Comparison of ENCODE assay signal across 23 cellular contexts in the genomic region with DNA sequence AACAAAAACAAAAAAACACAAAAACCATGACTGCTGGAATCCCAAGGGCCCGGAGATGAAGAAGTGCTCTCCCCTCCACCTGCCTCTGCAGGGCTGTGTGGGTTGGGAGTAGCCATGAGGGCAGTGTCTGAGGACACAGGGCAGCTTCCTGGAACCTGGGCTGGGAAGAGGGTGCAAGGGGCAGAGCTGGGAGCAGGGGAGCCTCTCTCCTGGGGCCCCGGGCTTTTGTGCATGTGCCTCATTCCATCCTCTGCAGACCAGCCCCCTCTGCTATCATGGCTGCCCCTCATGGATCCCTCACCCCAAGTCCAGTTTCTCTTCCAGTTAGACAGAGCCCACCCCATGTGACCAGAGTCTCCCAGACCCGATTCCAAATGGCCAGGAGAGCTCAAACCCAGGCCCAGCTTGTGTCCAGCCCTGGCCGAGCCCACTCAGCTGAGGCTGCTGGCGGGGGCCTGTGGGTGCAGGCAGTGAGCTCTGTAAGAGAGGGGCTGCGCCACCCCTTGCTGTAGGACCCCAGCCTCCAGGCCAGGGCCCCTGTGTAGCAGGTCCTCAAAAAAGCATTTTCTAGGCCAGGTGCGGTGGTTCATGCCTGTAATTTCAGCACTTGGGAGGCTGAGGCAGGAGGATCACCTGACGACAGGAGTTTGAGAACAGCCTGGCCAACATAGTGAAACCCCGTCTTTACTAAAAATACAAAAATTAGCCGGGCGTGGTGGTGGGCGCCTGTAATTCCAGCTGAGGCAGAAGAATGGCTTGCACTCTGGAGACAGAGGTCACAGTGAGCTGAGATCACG. TPM values are rescaled to one million over a fixed set of nuclear protein-coding genes. Genes with fewer than 3 reads are reported as not detected.
DNase-seq lines count a peak whose midpoint lies in the region; ATAC-seq and TF ChIP-seq lines count a peak whose summit lies in the region.
"Had no signal": no experiment of that assay in that cellular context is flagged by ENCODE, and none has a peak within 500 bp of the region (broad histone marks: within the 10 kb centered on the region; RNA-seq: fewer than 3 reads in every experiment).

No MANE protein-coding gene starts in this region.

- peak overlapping the region; percentile 11 to 93 (median 84) for H3K27ac ChIP-seq in heart left ventricle
- H3K27ac ChIP-seq in naive thymus-derived CD4-positive, alpha-beta T cell (ENCODE audit: low read depth, low read length) = no peak overlapping the region
- H3K27ac ChIP-seq: dorsolateral prefrontal cortex, pancreas, upper lobe of left lung, VCaP had no signal

- H3K9me3 Mint-ChIP-seq in neural crest cell = no peaks in the 10 kb centered on the region
- H3K9me3 Mint-ChIP-seq in effector memory CD8-positive, alpha-beta T cell = no peaks in the 10 kb centered on the region
- H3K9me3 Mint-ChIP-seq in naive thymus-derived CD4-positive, alpha-beta T cell = no peaks in the 10 kb centered on the region
- no peaks in the 10 kb centered on the region for H3K9me3 Mint-ChIP-seq in activated CD4-positive, alpha-beta T cell treated with anti-CD3 and anti-CD28 coated beads, Interleukin-2, amount 10 ng/mL, durations not matched to agents 24 days and 14 days
- H3K9me3 Mint-ChIP-seq: IgD-negative memory B cell; naive thymus-derived CD8-positive, alpha-beta T cell; T-helper 2 cell treated with Interferon-gamma antibody and Interleukin-4, amounts not matched to agents 5 μg/mL and 100 μg/mL, for 36 hours had no signal

- H3K4me1 ChIP-seq in heart left ventricle = peaks cover 0 to 33% (median 15%) of the 10 kb centered on the region in 12 donors
- H3K4me1 ChIP-seq in naive thymus-derived CD4-positive, alpha-beta T cell (ENCODE audit: control insufficient read depth in 2 of 2, insufficient read depth in 2 of 2, low read length in 2 of 2) = peaks cover 0 to 3% of the 10 kb centered on the region in 2 donors
- H3K4me1 ChIP-seq: pancreas had no signal

- no peaks in the 10 kb centered on the region for H3K36me3 ChIP-seq in heart left ventricle
- H3K36me3 ChIP-seq in naive thymus-derived CD4-positive, alpha-beta T cell (ENCODE audit: control insufficient read depth in 2 of 3, insufficient read depth in 3 of 3, low read length in 3 of 3) = no peaks in the 10 kb centered on the region
- H3K36me3 ChIP-seq: pancreas, upper lobe of left lung had no signal

- H3K27me3 Mint-ChIP-seq in neural crest cell (ENCODE audit: low read depth) = no peaks in the 10 kb centered on the region
- no peaks in the 10 kb centered on the region for H3K27me3 Mint-ChIP-seq in effector memory CD8-positive, alpha-beta T cell
- peaks cover 0 to 4% (median 0%) of the 10 kb centered on the region in 5 donors for H3K27me3 Mint-ChIP-seq in naive thymus-derived CD4-positive, alpha-beta T cell
- H3K27me3 Mint-ChIP-seq in activated CD4-positive, alpha-beta T cell treated with anti-CD3 and anti-CD28 coated beads, Interleukin-2, amount 10 ng/mL, durations not matched to agents 24 days and 14 days = peaks cover 3% of the 10 kb centered on the region
- H3K27me3 Mint-ChIP-seq: activated naive CD8-positive, alpha-beta T cell had no signal

- H3K27ac Mint-ChIP-seq in neural crest cell (ENCODE audit: unreplicated experiment) = peak overlapping the region; percentile 50
- H3K27ac Mint-ChIP-seq in effector memory CD8-positive, alpha-beta T cell = no peak overlapping the region
- no peak overlapping the region for H3K27ac Mint-ChIP-seq in naive thymus-derived CD4-positive, alpha-beta T cell
- H3K27ac Mint-ChIP-seq in activated CD4-positive, alpha-beta T cell treated with anti-CD3 and anti-CD28 coated beads, Interleukin-2, amount 10 ng/mL, durations not matched to agents 24 days and 14 days = no peak overlapping the region
- H3K27ac Mint-ChIP-seq: activated CD8-positive, alpha-beta memory T cell treated with anti-CD3 and anti-CD28 coated beads, Interleukin-2, amount 10 ng/mL, durations not matched to agents 7 days and 5 days; activated naive CD8-positive, alpha-beta T cell; IgD-negative memory B cell; T-helper 2 cell treated with Interferon-gamma antibody and Interleukin-4, amounts not matched to agents 5 μg/mL and 100 μg/mL, for 36 hours had no signal

- ATAC-seq in Right ventricle myocardium inferior = no peak
- no peak for ATAC-seq in heart left ventricle
- no peak for ATAC-seq in effector memory CD8-positive, alpha-beta T cell (replicated peaks)
- ATAC-seq in naive thymus-derived CD4-positive, alpha-beta T cell = no peak
- ATAC-seq: activated CD8-positive, alpha-beta memory T cell treated with anti-CD3 and anti-CD28 coated beads, Interleukin-2, amount 10 ng/mL, durations not matched to agents 7 days and 5 days; naive thymus-derived CD8-positive, alpha-beta T cell had no signal

- peaks cover 9% of the 10 kb centered on the region for H3K4me1 Mint-ChIP-seq in neural crest cell
- H3K4me1 Mint-ChIP-seq in effector memory CD8-positive, alpha-beta T cell (ENCODE audit: low read depth in 2 of 2) = peaks cover 3% of the 10 kb centered on the region in 2 donors
- peaks cover 4 to 7% (median 4%) of the 10 kb centered on the region in 7 donors for H3K4me1 Mint-ChIP-seq in naive thymus-derived CD4-positive, alpha-beta T cell
- peaks cover 6% of the 10 kb centered on the region for H3K4me1 Mint-ChIP-seq in activated CD4-positive, alpha-beta T cell treated with anti-CD3 and anti-CD28 coated beads, Interleukin-2, amount 10 ng/mL, durations not matched to agents 24 days and 14 days

- WGBS in heart left ventricle, 4 donors = 79 to 88% (median 85%) methylated on average over 13 of the region's 13 CpGs

- POLR2A ChIA-PET in naive thymus-derived CD4-positive, alpha-beta T cell (lab: Charles Lee) = interaction anchor here (1.5 kb wide), 1 partner anchor 81 kb away, joined by 4 read pairs; no protein-coding TSS in a partner anchor

- CTCF ChIA-PET in naive thymus-derived CD4-positive, alpha-beta T cell (lab: Charles Lee) = interaction anchor here (0.7 to 9.8 kb wide), 2 partner anchors 155 to 172 kb away, joined by 3 to 147 read pairs; no protein-coding TSS in a partner anchor

- H3K4me3 ChIP-seq in heart left ventricle = no peak overlapping the region
- H3K4me3 ChIP-seq in naive thymus-derived CD4-positive, alpha-beta T cell (ENCODE audit: low read length) = no peak overlapping the region
- H3K4me3 ChIP-seq: dorsolateral prefrontal cortex, pancreas, upper lobe of left lung had no signal

- DNase-seq in Right ventricle myocardium inferior (ENCODE audit: missing footprints) (peak; percentile 33), cardiac septum (ENCODE audit: low spot score) (no peak), heart left ventricle (no peak), neural crest cell (ENCODE audit: low read depth, low spot score) (no peak)
- DNase-seq in stimulated activated CD4-positive, alpha-beta T cell treated with anti-CD3 and anti-CD28 coated beads, Interleukin-12 subunit alpha, Interleukin-12 subunit beta, amount 100 ng/mL, for 4 hours = no peak
- DNase-seq in effector memory CD8-positive, alpha-beta T cell = no peak
- DNase-seq in naive thymus-derived CD4-positive, alpha-beta T cell = no peak
- no peak for DNase-seq in activated CD4-positive, alpha-beta T cell treated with anti-CD3 and anti-CD28 coated beads, Interleukin-2, amount 10 ng/mL, durations not matched to agents 24 days and 14 days
- DNase-seq: activated CD4-positive, alpha-beta T cell treated with anti-CD3 and anti-CD28 coated beads, Interleukin-2, amount 50 U/mL, for 1 hour; activated CD8-positive, alpha-beta memory T cell treated with anti-CD3 and anti-CD28 coated beads, Interleukin-2, amount 10 ng/mL, durations not matched to agents 7 days and 5 days; DND-41; naive thymus-derived CD8-positive, alpha-beta T cell; NCI-H1417 treated with DMSO at 0.1 percent for 48 hours; NCI-H2107; NCI-H446; stimulated activated CD4-positive, alpha-beta T cell treated with anti-CD3 and anti-CD28 coated beads, Interleukin-2, amount 100 ng/mL, for 24 hours; upper lobe of left lung had no signal

- no peaks in the 10 kb centered on the region for H3K9me3 ChIP-seq in heart left ventricle
- no peaks in the 10 kb centered on the region for H3K9me3 ChIP-seq in naive thymus-derived CD4-positive, alpha-beta T cell (ENCODE audit: control insufficient read depth in 2 of 3, low read length in 3 of 3)
- H3K9me3 ChIP-seq: pancreas, upper lobe of left lung had no signal

- H3K27me3 ChIP-seq in heart left ventricle = no peaks in the 10 kb centered on the region
- no peaks in the 10 kb centered on the region for H3K27me3 ChIP-seq in naive thymus-derived CD4-positive, alpha-beta T cell (ENCODE audit: control insufficient read depth in 2 of 2, insufficient read depth in 2 of 2, low read length in 2 of 2)
- H3K27me3 ChIP-seq: dorsolateral prefrontal cortex, pancreas, upper lobe of left lung had no signal

- no peak for TF ChIP-seq CTCF in heart left ventricle (IDR thresholded peaks at IDR 0.05)
- TF ChIP-seq CTCF in neural crest cell (conservative IDR thresholded peaks at IDR 0.05) = no peak

- H3K4me3 Mint-ChIP-seq in neural crest cell = no peak overlapping the region
- H3K4me3 Mint-ChIP-seq in effector memory CD8-positive, alpha-beta T cell = no peak overlapping the region
- no peak overlapping the region for H3K4me3 Mint-ChIP-seq in naive thymus-derived CD4-positive, alpha-beta T cell
- no peak overlapping the region for H3K4me3 Mint-ChIP-seq in activated CD4-positive, alpha-beta T cell treated with anti-CD3 and anti-CD28 coated beads, Interleukin-2, amount 10 ng/mL, durations not matched to agents 24 days and 14 days
- H3K4me3 Mint-ChIP-seq: activated CD8-positive, alpha-beta memory T cell treated with anti-CD3 and anti-CD28 coated beads, Interleukin-2, amount 10 ng/mL, durations not matched to agents 7 days and 5 days; activated naive CD8-positive, alpha-beta T cell; IgD-negative memory B cell; naive thymus-derived CD8-positive, alpha-beta T cell; T-helper 2 cell treated with Interferon-gamma antibody and Interleukin-4, amounts not matched to agents 5 μg/mL and 100 μg/mL, for 36 hours had no signal

- no peak for TF ChIP-seq POLR2A in heart left ventricle (IDR thresholded peaks at IDR 0.05)

- H3K36me3 Mint-ChIP-seq in neural crest cell (ENCODE audit: low read depth) = no peaks in the 10 kb centered on the region
- H3K36me3 Mint-ChIP-seq in effector memory CD8-positive, alpha-beta T cell (ENCODE audit: insufficient read depth) = peaks cover 6% of the 10 kb centered on the region
- H3K36me3 Mint-ChIP-seq in naive thymus-derived CD4-positive, alpha-beta T cell = no peaks in the 10 kb centered on the region
- no peaks in the 10 kb centered on the region for H3K36me3 Mint-ChIP-seq in activated CD4-positive, alpha-beta T cell treated with anti-CD3 and anti-CD28 coated beads, Interleukin-2, amount 10 ng/mL, durations not matched to agents 24 days and 14 days (ENCODE audit: low read depth)
- H3K36me3 Mint-ChIP-seq: activated CD8-positive, alpha-beta memory T cell treated with anti-CD3 and anti-CD28 coated beads, Interleukin-2, amount 10 ng/mL, durations not matched to agents 7 days and 5 days; activated naive CD8-positive, alpha-beta T cell; naive thymus-derived CD8-positive, alpha-beta T cell had no signal

- intact Hi-C loops in Right ventricle myocardium inferior (cut with DNase I) (loop anchor here (2.0 to 5.0 kb wide), 3 partner anchors 31 to 55 kb away; no protein-coding TSS in a partner anchor), cardiac septum (cut with DNase I) (loop anchor here (2.0 to 10.0 kb wide), 3 partner anchors 35 to 99 kb away; a partner anchor contains a TSS), heart left ventricle (cut with DNase I) (loop anchor here (2.0 to 10.0 kb wide), 12 partner anchors 37 to 279 kb away; a partner anchor contains a TSS)
- intact Hi-C loops in naive thymus-derived CD4-positive, alpha-beta T cell (cut with micrococcal nuclease) = no loop called here
- intact Hi-C loops in activated CD4-positive, alpha-beta T cell treated with anti-CD3 and anti-CD28 coated beads, Interleukin-2, amount 10 ng/mL, durations not matched to agents 24 days and 14 days (cut with micrococcal nuclease) = no loop called here

RNA-seq across cellular contexts. Expression of a gene that starts 44.4 kb away (rescaled TPM):
- total RNA-seq in Right ventricle myocardium inferior = 107 TPM
- total RNA-seq in cardiac septum = 78.7 TPM
- 100 to 1,000 TPM in 6 of 9 donors, 10 to 100 TPM in 3; 78.8 to 293 (median 109) TPM for total RNA-seq in heart left ventricle
- 100 to 1,000 TPM in 1 of 2 donors, 10 to 100 TPM in 1; 56.1 to 166 TPM for polyA plus RNA-seq in heart left ventricle
- 5.8 and 6.9 TPM in 2 replicates for total RNA-seq in neural crest cell
- under 1 TPM in 4 of 5 experiments, not detected in 1; 0.12 to 0.24 (median 0.14) TPM for total RNA-seq in naive thymus-derived CD4-positive, alpha-beta T cell
- polyA plus RNA-seq in naive thymus-derived CD4-positive, alpha-beta T cell = under 1 TPM; 0.24 to 0.71 TPM
- total RNA-seq in activated CD4-positive, alpha-beta T cell treated with anti-CD3 and anti-CD28 coated beads, Interleukin-2, amount 10 ng/mL, durations not matched to agents 24 days and 14 days = not detected in 2 replicates
- total RNA-seq: activated CD8-positive, alpha-beta memory T cell treated with anti-CD3 and anti-CD28 coated beads, Interleukin-2, amount 10 ng/mL, durations not matched to agents 7 days and 5 days had no signal

RNA-seq across cellular contexts. Expression of a gene that starts 57.7 kb away (rescaled TPM):
- total RNA-seq in Right ventricle myocardium inferior = 62.9 TPM
- 27.2 TPM for total RNA-seq in cardiac septum
- total RNA-seq in heart left ventricle = 10 to 100 TPM; 24.8 to 36.0 (median 33.4) TPM
- polyA plus RNA-seq in heart left ventricle = 10 to 100 TPM; 13.6 to 37.9 TPM
- 3.8 and 4.4 TPM in 2 replicates for total RNA-seq in neural crest cell
- total RNA-seq in naive thymus-derived CD4-positive, alpha-beta T cell = 100 to 1,000 TPM in 3 of 5 experiments, 10 to 100 TPM in 2; 64.6 to 114 (median 104) TPM
- polyA plus RNA-seq in naive thymus-derived CD4-positive, alpha-beta T cell = 10 to 100 TPM; 10.5 to 24.8 TPM
- total RNA-seq in activated CD4-positive, alpha-beta T cell treated with anti-CD3 and anti-CD28 coated beads, Interleukin-2, amount 10 ng/mL, durations not matched to agents 24 days and 14 days = 51.6 and 55.1 TPM in 2 replicates

RNA-seq across cellular contexts. Expression of a gene that starts 59.9 kb away (rescaled TPM):
- total RNA-seq in Right ventricle myocardium inferior (142 TPM), cardiac septum (151 TPM), heart left ventricle (100 to 1,000 TPM in 8 of 9 donors, 10 to 100 TPM in 1; 88.2 to 193 (median 126) TPM), neural crest cell (349 and 358 TPM in 2 replicates)
- polyA plus RNA-seq in heart left ventricle = 10 to 100 TPM; 59.9 to 71.2 TPM
- total RNA-seq in naive thymus-derived CD4-positive, alpha-beta T cell = 100 to 1,000 TPM; 208 to 382 (median 272) TPM
- 10 to 100 TPM; 29.8 to 62.4 TPM for polyA plus RNA-seq in naive thymus-derived CD4-positive, alpha-beta T cell
- total RNA-seq in activated CD4-positive, alpha-beta T cell treated with anti-CD3 and anti-CD28 coated beads, Interleukin-2, amount 10 ng/mL, durations not matched to agents 24 days and 14 days = 114 and 128 TPM in 2 replicates

Comparison
In these comparisons a context has a peak if more than half of its experiments do, and no peak if none do; other contexts are left out.
1. RNA of a gene that starts 44.4 kb away (total RNA-seq): 78.8 to 293 TPM in heart left ventricle, 107 TPM in Right ventricle myocardium inferior (single experiment) and 78.7 TPM in cardiac septum (single experiment); 5.8 to 6.9 TPM in neural crest cell, 0.12 to 0.24 TPM in naive thymus-derived CD4-positive, alpha-beta T cell and not detected in activated CD4-positive, alpha-beta T cell treated with anti-CD3 and anti-CD28 coated beads, Interleukin-2, amount 10 ng/mL, durations not matched to agents 24 days and 14 days; every median in the first group is over 10 times any median in the second.
2. intact Hi-C loops: an anchor here in Right ventricle myocardium inferior (2.0 to 5.0 kb wide), cardiac septum (2.0 to 10.0 kb wide) and heart left ventricle (2.0 to 10.0 kb wide); none called in naive thymus-derived CD4-positive, alpha-beta T cell and activated CD4-positive, alpha-beta T cell treated with anti-CD3 and anti-CD28 coated beads, Interleukin-2, amount 10 ng/mL, durations not matched to agents 24 days and 14 days.